Comparison of ENCODE assay signal across 16 cellular contexts in the genomic region with DNA sequence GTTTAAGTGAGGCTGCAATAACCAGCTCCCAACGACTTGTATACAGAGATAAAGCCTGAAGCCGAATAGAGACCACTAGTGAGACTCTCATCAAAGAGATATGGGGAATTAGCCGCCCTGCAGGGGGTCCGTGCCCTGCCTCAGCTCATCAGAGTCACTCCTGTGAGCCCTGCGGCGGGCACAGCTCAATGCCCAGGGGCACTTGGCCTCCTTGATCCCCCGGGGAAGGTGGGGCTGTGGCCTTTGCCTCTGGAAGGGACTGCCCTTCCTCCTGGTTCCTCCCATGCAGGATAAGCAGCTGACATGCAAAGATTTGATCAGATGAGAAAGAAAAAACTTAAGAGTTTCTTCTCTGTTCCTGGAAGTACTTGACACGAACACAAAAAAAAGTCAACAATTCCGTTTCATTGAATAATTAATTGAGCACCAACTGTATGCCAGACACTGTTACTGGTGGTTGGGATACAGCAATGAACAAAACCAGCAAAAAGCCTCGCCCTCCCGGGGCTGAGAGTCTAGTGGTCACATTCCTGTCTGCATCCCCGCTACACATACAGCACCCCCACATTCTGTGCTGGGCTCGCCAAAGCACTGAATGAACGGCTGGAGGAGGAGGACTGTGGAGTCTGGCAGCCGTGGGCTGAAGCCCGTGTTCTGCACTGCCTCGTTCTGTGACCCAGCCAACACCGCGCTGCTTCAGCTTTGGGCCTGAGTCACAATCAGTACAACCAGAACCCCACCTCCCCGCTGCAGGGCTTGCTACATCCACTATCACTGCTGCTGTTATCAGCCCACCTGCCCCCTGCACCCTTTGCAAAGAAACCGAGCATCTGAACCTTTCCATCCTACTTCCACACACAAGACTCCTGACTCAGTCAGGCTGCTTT. TPM values are rescaled to one million over a fixed set of nuclear protein-coding genes. Genes with fewer than 3 reads are reported as not detected.
DNase-seq lines count a peak whose midpoint lies in the region; ATAC-seq and TF ChIP-seq lines count a peak whose summit lies in the region.
"Had no signal": no experiment of that assay in that cellular context is flagged by ENCODE, and none has a peak within 500 bp of the region (broad histone marks: within the 10 kb centered on the region; RNA-seq: fewer than 3 reads in every experiment).

No MANE protein-coding gene starts in this region.

- DNase-seq in AG20443 (ENCODE audit: low spot score), result peak; percentile 67
- DNase-seq in WERI-Rb-1, result no peak
- DNase-seq in heart left ventricle, result peak in 3 of 5 donors; percentile 46 to 67 (median 63)
- DNase-seq in neuronal stem cell (ENCODE audit: low spot score), result no peak
- DNase-seq in T-helper 2 cell treated with Interferon-gamma antibody and Interleukin-4, amounts not matched to agents 5 μg/mL and 100 μg/mL, for 36 hours (ENCODE audit: low spot score), result no peak
- DNase-seq in EL, result no peak
- no peak for DNase-seq in vagina (ENCODE audit: extremely low spot score in 2 of 2)
- DNase-seq: activated CD8-positive, alpha-beta memory T cell treated with anti-CD3 and anti-CD28 coated beads, Interleukin-2, amount 50 U/mL, for 48 hours; cortex of kidney; NCI-H1105; NCI-H2171; SJCRH30 had no signal

- 65 to 76% (median 69%) methylated on average over 21 of the region's 21 CpGs for WGBS in heart left ventricle, 4 donors
- no CpG with 5 or more reads among the region's 21 CpGs for WGBS in neuronal stem cell (ENCODE audit: extremely low coverage in 2 of 2, insufficient read length in 2 of 2, insufficient replicate concordance in 1 of 2), 2 donors

- H3K4me2 ChIP-seq in neuronal stem cell (ENCODE audit: insufficient read depth, low read length, poor library complexity, severe bottlenecking), result no peak overlapping the region
- H3K4me2 ChIP-seq: hepatocyte had no signal

- H2BK5ac ChIP-seq in neuronal stem cell (ENCODE audit: low read length), result no peak overlapping the region

- H3K4me1 ChIP-seq in heart left ventricle (peaks cover 7 to 77% (median 51%) of the 10 kb centered on the region in 12 donors), neuronal stem cell (ENCODE audit: control insufficient read depth in 2 of 2, insufficient read depth in 1 of 2, low read depth in 1 of 2, low read length in 2 of 2) (peaks cover 0 to 4% of the 10 kb centered on the region in 2 donors), vagina (peaks cover 32% of the 10 kb centered on the region)

- H3K18ac ChIP-seq in neuronal stem cell (ENCODE audit: low read length), result no peak overlapping the region

- H3K4me3 Mint-ChIP-seq in T-helper 2 cell treated with Interferon-gamma antibody and Interleukin-4, amounts not matched to agents 5 μg/mL and 100 μg/mL, for 36 hours, result no peak overlapping the region

- H3K27ac ChIP-seq in WERI-Rb-1 (peak overlapping the region; percentile 100), heart left ventricle (peak overlapping the region in 4 of 12 donors; percentile 3 to 54 (median 17)), neuronal stem cell (replicated peaks; ENCODE audit: low read length) (no peak overlapping the region), vagina (no peak overlapping the region)
- H3K27ac ChIP-seq: hepatocyte, parathyroid adenoma, SJCRH30 had no signal

- no peak overlapping the region for H3K27ac Mint-ChIP-seq in T-helper 2 cell treated with Interferon-gamma antibody and Interleukin-4, amounts not matched to agents 5 μg/mL and 100 μg/mL, for 36 hours

- H2BK120ac ChIP-seq in neuronal stem cell (ENCODE audit: low read depth, low read length), result no peak overlapping the region

- no peak overlapping the region for H4K91ac ChIP-seq in neuronal stem cell (ENCODE audit: low read depth, low read length, poor library complexity)

- TF ChIP-seq CTCF in WERI-Rb-1 (IDR thresholded peaks at IDR 0.05; ENCODE audit: low read depth, low read length) (no peak), heart left ventricle (IDR thresholded peaks at IDR 0.05) (no peak), vagina (IDR thresholded peaks at IDR 0.05) (no peak)

- H3K9me3 ChIP-seq in WERI-Rb-1 (ENCODE audit: severe bottlenecking), result no peaks in the 10 kb centered on the region
- H3K9me3 ChIP-seq in heart left ventricle, result no peaks in the 10 kb centered on the region
- no peaks in the 10 kb centered on the region for H3K9me3 ChIP-seq in neuronal stem cell (replicated peaks in 1 of 2; ENCODE audit: control insufficient read depth in 2 of 2, insufficient read depth in 1 of 2, low read depth in 1 of 2, low read length in 2 of 2)
- no peaks in the 10 kb centered on the region for H3K9me3 ChIP-seq in vagina
- H3K9me3 ChIP-seq: SJCRH30, tibial nerve had no signal

- no peak for TF ChIP-seq POLR2A in heart left ventricle (IDR thresholded peaks at IDR 0.05)
- no peak for TF ChIP-seq POLR2A in vagina (IDR thresholded peaks at IDR 0.05)

- peaks cover 3% of the 10 kb centered on the region for H3K79me1 ChIP-seq in neuronal stem cell (ENCODE audit: low read depth, low read length)

- H3K27me3 ChIP-seq in WERI-Rb-1 (ENCODE audit: insufficient read depth, low read depth, severe bottlenecking) (no peaks in the 10 kb centered on the region), heart left ventricle (no peaks in the 10 kb centered on the region), neuronal stem cell (ENCODE audit: control insufficient read depth in 3 of 3, insufficient read depth in 3 of 3, low read depth in 1 of 3, low read length in 3 of 3) (no peaks in the 10 kb centered on the region), vagina (no peaks in the 10 kb centered on the region)
- H3K27me3 ChIP-seq: hepatocyte, SJCRH30, tibial nerve had no signal

- H3K4me1 Mint-ChIP-seq in T-helper 2 cell treated with Interferon-gamma antibody and Interleukin-4, amounts not matched to agents 5 μg/mL and 100 μg/mL, for 36 hours (ENCODE audit: low read depth), result peaks cover 10% of the 10 kb centered on the region

- peaks cover 4% of the 10 kb centered on the region for H3K36me3 Mint-ChIP-seq in T-helper 2 cell treated with Interferon-gamma antibody and Interleukin-4, amounts not matched to agents 5 μg/mL and 100 μg/mL, for 36 hours (ENCODE audit: low read depth)

- ATAC-seq in heart left ventricle (peak; percentile 35 to 58 (median 47)), HG03439 (IDR thresholded peaks at IDR 0.05; ENCODE audit: unreplicated experiment) (no peak)

- H3K4ac ChIP-seq in neuronal stem cell (ENCODE audit: low read length), result no peak overlapping the region

- H3K27me3 Mint-ChIP-seq in T-helper 2 cell treated with Interferon-gamma antibody and Interleukin-4, amounts not matched to agents 5 μg/mL and 100 μg/mL, for 36 hours (ENCODE audit: low read depth), result no peaks in the 10 kb centered on the region

- H2AFZ ChIP-seq in neuronal stem cell (ENCODE audit: low read length), result no peak overlapping the region
- H2AFZ ChIP-seq: hepatocyte, parathyroid adenoma had no signal

- intact Hi-C loops in heart left ventricle (cut with DNase I) (loop anchor here in 2 of 10 donors (5.0 kb wide), 2 partner anchors 44 to 104 kb away; no protein-coding TSS in a partner anchor), vagina (cut with DNase I) (no loop called here)

- H3K36me3 ChIP-seq in WERI-Rb-1 (peaks cover 13% of the 10 kb centered on the region), heart left ventricle (no peaks in the 10 kb centered on the region), neuronal stem cell (replicated peaks in 1 of 2; ENCODE audit: control insufficient read depth in 2 of 2, insufficient read depth in 2 of 2, low read length in 2 of 2) (no peaks in the 10 kb centered on the region), vagina (no peaks in the 10 kb centered on the region)
- H3K36me3 ChIP-seq: SJCRH30, tibial nerve had no signal

- H3K23ac ChIP-seq in neuronal stem cell (ENCODE audit: low read depth, low read length, poor library complexity), result no peak overlapping the region

- no peak overlapping the region for H2BK12ac ChIP-seq in neuronal stem cell (ENCODE audit: low read length)

- H4K8ac ChIP-seq in neuronal stem cell (ENCODE audit: low read depth, low read length), result no peak overlapping the region

- H2AK5ac ChIP-seq in neuronal stem cell (ENCODE audit: low read depth, low read length), result peak overlapping the region; percentile 17

- peaks cover 4% of the 10 kb centered on the region for H3K9me3 Mint-ChIP-seq in T-helper 2 cell treated with Interferon-gamma antibody and Interleukin-4, amounts not matched to agents 5 μg/mL and 100 μg/mL, for 36 hours

- no peak overlapping the region for H3K9ac ChIP-seq in neuronal stem cell (ENCODE audit: low read depth, low read length, poor library complexity)
- H3K9ac ChIP-seq: parathyroid adenoma had no signal

- H3K4me3 ChIP-seq in WERI-Rb-1 (ENCODE audit: low read depth, low read length) (no peak overlapping the region), heart left ventricle (no peak overlapping the region), neuronal stem cell (ENCODE audit: low read length in 2 of 2) (no peak overlapping the region), vagina (no peak overlapping the region)
- H3K4me3 ChIP-seq: hepatocyte, SJCRH30, tibial nerve had no signal

- H3K14ac ChIP-seq in neuronal stem cell (ENCODE audit: low read length), result no peak overlapping the region

- no peak overlapping the region for H2BK15ac ChIP-seq in neuronal stem cell (ENCODE audit: low read length)

RNA-seq across cellular contexts. Expression of gene TTC7B, which starts 10.3 kb away (rescaled TPM):
- total RNA-seq in heart left ventricle (10 to 100 TPM; 54.5 to 76.1 (median 67.9) TPM), vagina (56.0 TPM)
- 10 to 100 TPM; 20.3 to 38.6 TPM for polyA plus RNA-seq in heart left ventricle
- 27.7 TPM for polyA plus RNA-seq in neuronal stem cell (2013, experiment 1 of 2)
- 26.3 TPM for polyA plus RNA-seq in neuronal stem cell (2013, experiment 2 of 2)

Comparison
In these comparisons a context has a peak if more than half of its experiments do, and no peak if none do; other contexts are left out.
1. DNase-seq: peak in AG20443 (single experiment) and heart left ventricle (3 of 5); none in WERI-Rb-1 (single experiment), neuronal stem cell (single experiment), T-helper 2 cell treated with Interferon-gamma antibody and Interleukin-4, amounts not matched to agents 5 μg/mL and 100 μg/mL, for 36 hours (single experiment), EL (single experiment) and vagina (0 of 2).